ENCODE assay signal across 8 cellular contexts in genomic region chr3:192918275-192918588, GRCh38. TPM values are rescaled to one million over a fixed set of nuclear protein-coding genes. Genes with fewer than 3 reads are reported as not detected.
DNase-seq lines count a peak whose midpoint lies in the region; ATAC-seq and TF ChIP-seq lines count a peak whose summit lies in the region.

No MANE protein-coding gene starts in this region.

- H2AFZ ChIP-seq in SK-N-SH (ENCODE audit: low read depth) = peak overlapping the region; percentile 71

- H3K9me2 ChIP-seq in SK-N-SH = no peaks in the 10 kb centered on the region

- H3K9me3 ChIP-seq in SK-N-SH (no peaks in the 10 kb centered on the region), iPS-20b (ENCODE audit: insufficient read depth, low read depth, low read length) (no peaks in the 10 kb centered on the region), stomach (no peaks in the 10 kb centered on the region)

- peaks cover 10% of the 10 kb centered on the region for H4K20me1 ChIP-seq in SK-N-SH (ENCODE audit: insufficient read depth)

- H3K27me3 ChIP-seq in SK-N-SH (ENCODE audit: insufficient read depth) (no peaks in the 10 kb centered on the region), iPS-20b (ENCODE audit: insufficient read depth, low read length) (peaks cover 36% of the 10 kb centered on the region), stomach (peaks cover 0 to 34% (median 0%) of the 10 kb centered on the region in 3 donors)

- peak overlapping the region; percentile 84 for H3K4me2 ChIP-seq in SK-N-SH

- intact Hi-C loops in stomach (cut with DNase I; ENCODE audit: low total_unique reads) = loop anchor here (10.0 kb wide), 1 partner anchor 93 kb away; no protein-coding TSS in a partner anchor

- TF ChIP-seq CTCF in SK-N-SH (IDR thresholded peaks at IDR 0.05) (no peak), stomach (IDR thresholded peaks at IDR 0.05) (no peak)

- no peak for TF ChIP-seq EP300 in SK-N-SH (IDR thresholded peaks at IDR 0.05; ENCODE audit: borderline replicate concordance in 1 of 2, low read depth in 1 of 2, low read length in 1 of 2)
- no peak for TF ChIP-seq EP300 in stomach (IDR thresholded peaks at IDR 0.05)

- H3K4me3 Mint-ChIP-seq in activated naive CD8-positive, alpha-beta T cell treated with anti-CD3 and anti-CD28 coated beads, Interleukin-2, amount 10 ng/mL, durations not matched to agents 7 days and 5 days = peak overlapping the region; percentile 93

- H3K4me1 ChIP-seq in SK-N-SH (ENCODE audit: control insufficient read depth in 1 of 2, insufficient read depth in 2 of 2, low read depth in 1 of 2, low read length in 1 of 2) (peaks cover 7 to 15% of the 10 kb centered on the region in 2 experiments; a peak in 3 of 4 replicates), iPS-20b (ENCODE audit: insufficient read depth, low read length) (peaks cover 36% of the 10 kb centered on the region), stomach (peaks cover 9 to 52% (median 22%) of the 10 kb centered on the region in 4 donors)

- H3K4me1 Mint-ChIP-seq in activated naive CD8-positive, alpha-beta T cell treated with anti-CD3 and anti-CD28 coated beads, Interleukin-2, amount 10 ng/mL, durations not matched to agents 7 days and 5 days = peaks cover 16% of the 10 kb centered on the region

- ATAC-seq in SK-N-SH treated with all-trans-retinoic acid at 6 μM for 48 hours = no peak
- ATAC-seq in activated naive CD8-positive, alpha-beta T cell treated with anti-CD3 and anti-CD28 coated beads, Interleukin-2, amount 10 ng/mL, durations not matched to agents 7 days and 5 days (ENCODE audit: low read depth) = no peak
- ATAC-seq in HG03095 (IDR thresholded peaks at IDR 0.05; ENCODE audit: unreplicated experiment) = no peak

- CTCF ChIA-PET in SK-N-SH (lab: Yijun Ruan, JAX) = interaction anchor here (0.6 to 2.1 kb wide), 5 partner anchors 13 to 122 kb away, joined by 3 to 10 read pairs (median 6); no protein-coding TSS in a partner anchor

- H3K36me3 ChIP-seq in SK-N-SH (replicated peaks in 1 of 2; ENCODE audit: control insufficient read depth in 1 of 2, insufficient read depth in 2 of 2, low read length in 1 of 2) (no peaks in the 10 kb centered on the region), iPS-20b (ENCODE audit: insufficient read depth, low read depth, low read length) (no peaks in the 10 kb centered on the region), stomach (no peaks in the 10 kb centered on the region)

- H3F3A ChIP-seq in SK-N-SH (replicated peaks; ENCODE audit: insufficient read depth) = no peaks in the 10 kb centered on the region

- TF ChIP-seq POLR2A in stomach (IDR thresholded peaks at IDR 0.05) = no peak

- H3K4me3 ChIP-seq in SK-N-SH (ENCODE audit: low read depth in 2 of 2, low read length in 1 of 2) = peak overlapping the region; percentile 70 to 91
- peak overlapping the region; percentile 99 for H3K4me3 ChIP-seq in iPS-20b (ENCODE audit: low read length)
- H3K4me3 ChIP-seq in stomach = peak overlapping the region; percentile 63 to 75 (median 73)

- POLR2A ChIA-PET in SK-N-SH (lab: Yijun Ruan, JAX) = interaction anchor here (0.9 kb wide), 1 partner anchor 10 kb away, joined by 4 read pairs; no protein-coding TSS in a partner anchor
- POLR2A ChIA-PET in activated naive CD8-positive, alpha-beta T cell treated with anti-CD3 and anti-CD28 coated beads, Interleukin-2, amount 10 ng/mL, durations not matched to agents 7 days and 5 days (lab: Charles Lee) = interaction anchor here (0.6 to 2.3 kb wide), 5 partner anchors 11 to 80 kb away, joined by 3 to 11 read pairs (median 4); no protein-coding TSS in a partner anchor

- no peak; the same call in 1 of the 2 replicates for TF ChIP-seq RAD21 in SK-N-SH (IDR thresholded peaks at IDR 0.05; ENCODE audit: low read length)

- H3K79me2 ChIP-seq in SK-N-SH (ENCODE audit: insufficient read depth) = peaks cover 41% of the 10 kb centered on the region

- H3K9ac ChIP-seq in SK-N-SH (peak overlapping the region; percentile 92), iPS-20b (ENCODE audit: low read depth, low read length) (peak overlapping the region; percentile 80; the same call in 1 of the 2 replicates)

- H3K9me3 Mint-ChIP-seq in activated naive CD8-positive, alpha-beta T cell treated with anti-CD3 and anti-CD28 coated beads, Interleukin-2, amount 10 ng/mL, durations not matched to agents 7 days and 5 days = no peaks in the 10 kb centered on the region

- DNase-seq in SK-N-SH = no peak
- DNase-seq in activated naive CD8-positive, alpha-beta T cell treated with anti-CD3 and anti-CD28 coated beads, Interleukin-2, amount 10 ng/mL, durations not matched to agents 7 days and 5 days = no peak
- no peak for DNase-seq in stomach
- no peak for DNase-seq in SHP77 treated with DMSO at 0.1 percent for 48 hours (lab: John Stamatoyannopoulos, UW)
- DNase-seq in NCI-H146 treated with DMSO at 0.1 percent for 48 hours (lab: John Stamatoyannopoulos, UW; ENCODE audit: unreplicated experiment) = no peak

- peak overlapping the region; percentile 88 for H3K27ac Mint-ChIP-seq in activated naive CD8-positive, alpha-beta T cell treated with anti-CD3 and anti-CD28 coated beads, Interleukin-2, amount 10 ng/mL, durations not matched to agents 7 days and 5 days

- 2% methylated on average over 13 of the region's 13 CpGs for WGBS in SK-N-SH (ENCODE audit: low lambda C conversion rate)
- 1 to 4% (median 2%) methylated on average over 13 of the region's 13 CpGs for WGBS in stomach, 5 donors

- no peaks in the 10 kb centered on the region for H3K36me3 Mint-ChIP-seq in activated naive CD8-positive, alpha-beta T cell treated with anti-CD3 and anti-CD28 coated beads, Interleukin-2, amount 10 ng/mL, durations not matched to agents 7 days and 5 days

- peaks cover 44% of the 10 kb centered on the region for H3K27me3 Mint-ChIP-seq in activated naive CD8-positive, alpha-beta T cell treated with anti-CD3 and anti-CD28 coated beads, Interleukin-2, amount 10 ng/mL, durations not matched to agents 7 days and 5 days

- H3K27ac ChIP-seq in SK-N-SH (ENCODE audit: low read depth in 2 of 2, low read length in 1 of 2) (peak overlapping the region; percentile 85 to 95), iPS-20b (ENCODE audit: low read length) (no peak overlapping the region), stomach (peak overlapping the region; percentile 82 to 94 (median 91))

TF ChIP-seq in SK-N-SH, 30 proteins besides CTCF, POLR2A, EP300 and RAD21:
- TF ChIP-seq NFIC (IDR thresholded peaks at IDR 0.05; ENCODE audit: borderline replicate concordance) (peak; percentile 0; the same call in 1 of the 2 replicates), CHD2 (IDR thresholded peaks at IDR 0.05; ENCODE audit: low read length, partially characterized antibody) (no peak), SMC3 (IDR thresholded peaks at IDR 0.05; ENCODE audit: low read depth, low read length) (0 out of 2 replicates have a peak, but pooled peaks have one; percentile 18), TCF12 (IDR thresholded peaks at IDR 0.05) (no peak)
TF ChIP-seq in SK-N-SH: peak in this region for 2.

TF ChIP-seq in SK-N-SH treated with all-trans-retinoic acid at 6 μM for 48 hours, 23 proteins besides CTCF, POLR2A, EP300 and RAD21 (continues in another document):
- TF ChIP-seq ZNF565 (CRISPR knock-in tag; conservative IDR thresholded peaks at IDR 0.05; ENCODE audit: low read depth) = no peak
- TF ChIP-seq, protein P1, sequence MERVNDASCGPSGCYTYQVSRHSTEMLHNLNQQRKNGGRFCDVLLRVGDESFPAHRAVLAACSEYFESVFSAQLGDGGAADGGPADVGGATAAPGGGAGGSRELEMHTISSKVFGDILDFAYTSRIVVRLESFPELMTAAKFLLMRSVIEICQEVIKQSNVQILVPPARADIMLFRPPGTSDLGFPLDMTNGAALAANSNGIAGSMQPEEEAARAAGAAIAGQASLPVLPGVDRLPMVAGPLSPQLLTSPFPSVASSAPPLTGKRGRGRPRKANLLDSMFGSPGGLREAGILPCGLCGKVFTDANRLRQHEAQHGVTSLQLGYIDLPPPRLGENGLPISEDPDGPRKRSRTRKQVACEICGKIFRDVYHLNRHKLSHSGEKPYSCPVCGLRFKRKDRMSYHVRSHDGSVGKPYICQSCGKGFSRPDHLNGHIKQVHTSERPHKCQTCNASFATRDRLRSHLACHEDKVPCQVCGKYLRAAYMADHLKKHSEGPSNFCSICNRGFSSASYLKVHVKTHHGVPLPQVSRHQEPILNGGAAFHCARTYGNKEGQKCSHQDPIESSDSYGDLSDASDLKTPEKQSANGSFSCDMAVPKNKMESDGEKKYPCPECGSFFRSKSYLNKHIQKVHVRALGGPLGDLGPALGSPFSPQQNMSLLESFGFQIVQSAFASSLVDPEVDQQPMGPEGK (CRISPR knock-in tag; IDR thresholded peaks at IDR 0.05; ENCODE audit: borderline replicate concordance) = no peak
- TF ChIP-seq, protein P2, sequence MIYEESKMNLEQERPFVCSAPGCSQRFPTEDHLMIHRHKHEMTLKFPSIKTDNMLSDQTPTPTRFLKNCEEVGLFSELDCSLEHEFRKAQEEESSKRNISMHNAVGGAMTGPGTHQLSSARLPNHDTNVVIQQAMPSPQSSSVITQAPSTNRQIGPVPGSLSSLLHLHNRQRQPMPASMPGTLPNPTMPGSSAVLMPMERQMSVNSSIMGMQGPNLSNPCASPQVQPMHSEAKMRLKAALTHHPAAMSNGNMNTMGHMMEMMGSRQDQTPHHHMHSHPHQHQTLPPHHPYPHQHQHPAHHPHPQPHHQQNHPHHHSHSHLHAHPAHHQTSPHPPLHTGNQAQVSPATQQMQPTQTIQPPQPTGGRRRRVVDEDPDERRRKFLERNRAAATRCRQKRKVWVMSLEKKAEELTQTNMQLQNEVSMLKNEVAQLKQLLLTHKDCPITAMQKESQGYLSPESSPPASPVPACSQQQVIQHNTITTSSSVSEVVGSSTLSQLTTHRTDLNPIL (CRISPR knock-in tag; IDR thresholded peaks at IDR 0.05; ENCODE audit: low read depth) = no peak

RNA-seq across cellular contexts. Expression of gene MB21D2, which starts 0.6 kb away (rescaled TPM):
- polyA plus RNA-seq in SK-N-SH (2012; rRNA removed) (12.7 and 15.4 TPM in 2 replicates), stomach (1 to 10 TPM in 2 of 3 donors, under 1 TPM in 1; 0.88 to 5.7 (median 2.3) TPM)
- 13.3 and 14.3 TPM in 2 replicates for polyA plus RNA-seq in SK-N-SH (2012; cell fraction: cytosol; rRNA removed)
- 13.3 and 15.1 TPM in 2 replicates for polyA plus RNA-seq in SK-N-SH (2012; cell fraction: nucleus; rRNA removed)
- total RNA-seq in activated naive CD8-positive, alpha-beta T cell treated with anti-CD3 and anti-CD28 coated beads, Interleukin-2, amount 10 ng/mL, durations not matched to agents 7 days and 5 days = 1 to 10 TPM; 4.3 to 5.3 TPM
- total RNA-seq in stomach = 10 to 100 TPM in 1 of 5 donors, 1 to 10 TPM in 2, under 1 TPM in 2; 0.45 to 15.1 (median 1.8) TPM
